13 cellular contexts compared by ENCODE assay signal in genomic region chr3:122295286-122295685, GRCh38. TPM values are rescaled to one million over a fixed set of nuclear protein-coding genes. Genes with fewer than 3 reads are reported as not detected.
A peak's percentile ranks its signal among the peaks of the same experiment; 100 is the strongest.
DNase-seq lines count a peak whose midpoint lies in the region; ATAC-seq and TF ChIP-seq lines count a peak whose summit lies in the region.
"Had no signal": no experiment of that assay in that cellular context is flagged by ENCODE, and none has a peak within 500 bp of the region (broad histone marks: within the 10 kb centered on the region; RNA-seq: fewer than 3 reads in every experiment).

No MANE protein-coding gene starts in this region.

- H3K27me3 ChIP-seq in HL-60 (ENCODE audit: insufficient read depth, poor library complexity, severe bottlenecking), result no peaks in the 10 kb centered on the region
- no peaks in the 10 kb centered on the region for H3K27me3 ChIP-seq in left lung

- POLR2A ChIA-PET in GM10248 (lab: Yijun Ruan, JAX), result no interaction called here

- ATAC-seq in T-helper 17 cell (peak; percentile 66), left lung (peak; percentile 89)

- intact Hi-C loops in left lung (cut with DNase I), result no loop called here

- H3K4me1 Mint-ChIP-seq in T-helper 17 cell, result peaks cover 19% of the 10 kb centered on the region

- H3K4me1 ChIP-seq in left lung, result peaks cover 7 to 13% of the 10 kb centered on the region in 2 donors

- no peaks in the 10 kb centered on the region for H3K36me3 Mint-ChIP-seq in T-helper 17 cell (ENCODE audit: low read depth)

- H3K4me3 Mint-ChIP-seq in T-helper 17 cell, result no peak overlapping the region

- TF ChIP-seq CTCF in HL-60 (IDR thresholded peaks at IDR 0.05; ENCODE audit: insufficient read depth, low read length), result no peak
- no peak for TF ChIP-seq CTCF in left lung (IDR thresholded peaks at IDR 0.05)
- TF ChIP-seq CTCF in GM10248 (IDR thresholded peaks at IDR 0.05; ENCODE audit: control extremely low read depth, extremely low read depth, low read depth, missing control alignments), result no peak

- no peaks in the 10 kb centered on the region for H3K36me3 ChIP-seq in left lung
- H3K36me3 ChIP-seq: MG63 had no signal

- H3K4me3 ChIP-seq in HL-60 (replicated peaks; ENCODE audit: insufficient read depth, low read length) (no peak overlapping the region), left lung (no peak overlapping the region)
- H3K4me3 ChIP-seq: MG63 had no signal

- DNase-seq in Ammon's horn (ENCODE audit: low spot score), result peak; percentile 51
- peak; percentile 84 to 90 for DNase-seq in HL-60 (ENCODE audit: low read depth in 1 of 2, low spot score in 1 of 2)
- no peak for DNase-seq in T-helper 17 cell
- DNase-seq in left lung, result peak in 1 of 2 donors; percentile 64
- DNase-seq in islet precursor cell, result no peak
- no peak for DNase-seq in GM10248 (ENCODE audit: extremely low spot score)
- DNase-seq in NCI-H2107 (lab: John Stamatoyannopoulos, UW), result no peak
- DNase-seq in stimulated activated naive CD4-positive, alpha-beta T cell (lab: John Stamatoyannopoulos, UW), result no peak
- DNase-seq: aorta, foreskin fibroblast, MG63, NCI-H226, RPMI8226 had no signal

- no peak overlapping the region for H3K27ac Mint-ChIP-seq in T-helper 17 cell

- H3K9me3 ChIP-seq in T-helper 17 cell (ENCODE audit: control insufficient read depth, low read length, poor library complexity, severe bottlenecking) (no peaks in the 10 kb centered on the region), left lung (peaks cover 0 to 2% of the 10 kb centered on the region in 2 donors)

- CTCF ChIA-PET in GM10248 (lab: Yijun Ruan, JAX), result interaction anchor here (0.9 to 1.2 kb wide), 4 partner anchors 9 to 749 kb away, joined by 3 read pairs; partner anchors contain the start of gene POLQ

- no peaks in the 10 kb centered on the region for H3K27me3 Mint-ChIP-seq in T-helper 17 cell

- H3K27ac ChIP-seq in HL-60 (replicated peaks) (peak overlapping the region; percentile 76), left lung (peak overlapping the region; percentile 36 to 73)

RNA-seq across cellular contexts. Expression of gene CSTA, which starts 29.8 kb away (rescaled TPM):
- total RNA-seq in T-helper 17 cell (1 to 10 TPM; 1.3 to 2.2 TPM), left lung (10 to 100 TPM; 18.6 to 19.8 TPM)

Comparison
In these comparisons a context has a peak if more than half of its experiments do, and no peak if none do; other contexts are left out.
1. DNase-seq: peak in Ammon's horn (single experiment) and HL-60 (2 of 2); none in T-helper 17 cell (0 of 3), islet precursor cell (single experiment), GM10248 (single experiment), NCI-H2107 (single experiment) and stimulated activated naive CD4-positive, alpha-beta T cell (0 of 6).
2. RNA of gene CSTA, which starts 29.8 kb away (total RNA-seq): 18.6 to 19.8 TPM in left lung; 1.3 to 2.2 TPM in T-helper 17 cell; every median in the first group is over 4 times any median in the second.